In genomic region chr2:191369034-191369433, GRCh38 we compare ENCODE assay signal across 12 cellular contexts.
DNase-seq lines count a peak whose midpoint lies in the region; ATAC-seq and TF ChIP-seq lines count a peak whose summit lies in the region.
"Had no signal": no experiment of that assay in that cellular context is flagged by ENCODE, and none has a peak within 500 bp of the region (broad histone marks: within the 10 kb centered on the region; RNA-seq: fewer than 3 reads in every experiment).

No MANE protein-coding gene starts in this region.

- TF ChIP-seq CTCF in left ventricle myocardium inferior (IDR thresholded peaks at IDR 0.05; ENCODE audit: borderline replicate concordance) (peak; percentile 44), OCI-LY3 (IDR thresholded peaks at IDR 0.05; ENCODE audit: low read depth, low read length) (peak; percentile 43), esophagus muscularis mucosa (IDR thresholded peaks at IDR 0.05) (peak in 2 of 3 experiments; percentile 10 to 16), prostate gland (IDR thresholded peaks at IDR 0.05) (peak in 1 of 4 experiments; percentile 33)

- no peak overlapping the region for H2AFZ ChIP-seq in OCI-LY3 (ENCODE audit: low read depth, low read length)

- H3K9me3 ChIP-seq in left ventricle myocardium inferior (replicated peaks) (no peaks in the 10 kb centered on the region), OCI-LY3 (ENCODE audit: insufficient read depth, low read length) (no peaks in the 10 kb centered on the region), esophagus muscularis mucosa (no peaks in the 10 kb centered on the region), prostate gland (no peaks in the 10 kb centered on the region)

- H3K4me2 ChIP-seq in OCI-LY3 (ENCODE audit: low read length) = no peak overlapping the region

- H3K4me1 ChIP-seq in left ventricle myocardium inferior (peaks cover 6% of the 10 kb centered on the region), OCI-LY3 (ENCODE audit: low read length) (no peaks in the 10 kb centered on the region), esophagus muscularis mucosa (peaks cover 0 to 12% (median 4%) of the 10 kb centered on the region in 4 donors), prostate gland (replicated peaks) (no peaks in the 10 kb centered on the region)

- peaks cover 16% of the 10 kb centered on the region for H3K36me3 ChIP-seq in left ventricle myocardium inferior
- H3K36me3 ChIP-seq in OCI-LY3 (replicated peaks; ENCODE audit: low read depth, low read length) = no peaks in the 10 kb centered on the region
- H3K36me3 ChIP-seq in esophagus muscularis mucosa = no peaks in the 10 kb centered on the region
- H3K36me3 ChIP-seq in prostate gland = no peaks in the 10 kb centered on the region

- no peaks in the 10 kb centered on the region for H4K20me1 ChIP-seq in OCI-LY3 (ENCODE audit: insufficient read depth, low read length)

- H3K27ac ChIP-seq in left ventricle myocardium inferior (replicated peaks) (no peak overlapping the region), OCI-LY3 (ENCODE audit: low read length) (no peak overlapping the region), esophagus muscularis mucosa (replicated peaks in 1 of 4) (no peak overlapping the region), prostate gland (no peak overlapping the region)

- no peak overlapping the region for H3K9ac ChIP-seq in OCI-LY3 (ENCODE audit: low read length)

- TF ChIP-seq EP300 in esophagus muscularis mucosa (IDR thresholded peaks at IDR 0.05) = no peak

- 82% methylated on average over 3 of the region's 3 CpGs for WGBS in esophagus muscularis mucosa
- WGBS in prostate gland = 63% methylated on average over 3 of the region's 3 CpGs

- ATAC-seq in left ventricle myocardium superior = no peak

- TF ChIP-seq POLR2A in esophagus muscularis mucosa (IDR thresholded peaks at IDR 0.05; ENCODE audit: low read depth) (no peak), prostate gland (IDR thresholded peaks at IDR 0.05) (no peak)

- intact Hi-C loops in left ventricle myocardium inferior (cut with micrococcal nuclease) = no loop called here
- intact Hi-C loops in left ventricle myocardium superior (cut with micrococcal nuclease) = no loop called here
- intact Hi-C loops in esophagus muscularis mucosa (cut with DNase I) = no loop called here
- intact Hi-C loops in prostate gland (cut with DNase I) = loop anchor here (5.0 kb wide), 1 partner anchor 122 kb away; the partner anchor contains the start of gene MYO1B

- H3K27me3 ChIP-seq in left ventricle myocardium inferior (ENCODE audit: low read depth) = no peaks in the 10 kb centered on the region
- H3K27me3 ChIP-seq in OCI-LY3 (ENCODE audit: low read depth, low read length) = no peaks in the 10 kb centered on the region
- no peaks in the 10 kb centered on the region for H3K27me3 ChIP-seq in esophagus muscularis mucosa
- H3K27me3 ChIP-seq in prostate gland (replicated peaks; ENCODE audit: insufficient read depth) = no peaks in the 10 kb centered on the region

- DNase-seq in left ventricle myocardium inferior (no peak), left ventricle myocardium superior (no peak), esophagus muscularis mucosa (ENCODE audit: extremely low spot score) (no peak), prostate gland (ENCODE audit: low spot score) (no peak), DMS79 (lab: John Stamatoyannopoulos, UW) (no peak), NCI-H1048 (lab: John Stamatoyannopoulos, UW) (no peak)
- DNase-seq in activated CD4-positive, alpha-beta T cell treated with anti-CD3 and anti-CD28 coated beads for 4 hours = no peak
- DNase-seq: activated CD8-positive, alpha-beta memory T cell treated with anti-CD3 and anti-CD28 coated beads, Interleukin-2, amount 50 U/mL, for 48 hours; aorta; NCI-H446 treated with DMSO at 0.1 percent for 48 hours; retina had no signal

- H3K79me2 ChIP-seq in OCI-LY3 (ENCODE audit: low read length) = no peaks in the 10 kb centered on the region

- H3K4me3 ChIP-seq in left ventricle myocardium inferior (no peak overlapping the region), OCI-LY3 (ENCODE audit: low read length) (no peak overlapping the region), esophagus muscularis mucosa (no peak overlapping the region), prostate gland (no peak overlapping the region)
